In genomic region chr1:55039342-55040082, GRCh38 we compare ENCODE assay signal across 1 cellular context.
TF ChIP-seq lines count a peak whose summit lies in the region.

TSS of gene PCSK9 (plus strand) at chr1:55039548. CDS start at chr1:55039838, 290 bp downstream.

TF ChIP-seq in WTC11, 78 proteins besides CTCF, POLR2A, EP300 and RAD21 (continued from another document):
- no peak for TF ChIP-seq ZNF425 (CRISPR knock-in tag; conservative IDR thresholded peaks at IDR 0.05)
- TF ChIP-seq ZNF396 (CRISPR knock-in tag; IDR thresholded peaks at IDR 0.05; ENCODE audit: borderline replicate concordance): no peak
TF ChIP-seq in WTC11: peak in this region for 28.
